Comparison of ENCODE assay signal across 11 cellular contexts in the genomic region with DNA sequence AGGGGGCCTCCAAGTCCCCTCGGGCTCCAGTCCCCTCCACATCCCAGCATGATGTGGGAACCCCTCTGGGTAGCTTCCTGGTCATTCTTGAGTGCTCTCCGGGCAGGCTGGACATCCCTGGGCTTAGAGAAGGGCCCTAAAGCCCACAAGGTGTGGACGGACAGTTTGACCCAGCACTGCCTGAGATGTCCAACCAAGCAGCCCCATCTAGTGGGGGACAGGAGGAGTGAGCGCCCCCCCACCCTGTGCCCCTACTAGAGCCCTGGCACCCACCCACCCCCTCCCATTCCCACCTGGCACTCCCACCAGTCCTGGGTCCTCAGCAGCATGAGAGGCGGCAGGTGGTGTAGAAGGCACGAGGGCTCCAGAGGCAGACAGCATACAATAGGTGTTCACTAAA. TPM values are rescaled to one million over a fixed set of nuclear protein-coding genes. Genes with fewer than 3 reads are reported as not detected.
A peak's percentile ranks its signal among the peaks of the same experiment; 100 is the strongest.
DNase-seq lines count a peak whose midpoint lies in the region; ATAC-seq and TF ChIP-seq lines count a peak whose summit lies in the region.
"Had no signal": no experiment of that assay in that cellular context is flagged by ENCODE, and none has a peak within 500 bp of the region (broad histone marks: within the 10 kb centered on the region; RNA-seq: fewer than 3 reads in every experiment).

No MANE protein-coding gene starts in this region.

- H3K27ac Mint-ChIP-seq in activated naive CD4-positive, alpha-beta T cell treated with anti-CD3 and anti-CD28 coated beads, Interleukin-2, amount 10 ng/mL, durations not matched to agents 7 days and 5 days = no peak overlapping the region
- H3K27ac Mint-ChIP-seq: T-cell had no signal

- H3K4me1 Mint-ChIP-seq in activated naive CD4-positive, alpha-beta T cell treated with anti-CD3 and anti-CD28 coated beads, Interleukin-2, amount 10 ng/mL, durations not matched to agents 7 days and 5 days = no peaks in the 10 kb centered on the region
- H3K4me1 Mint-ChIP-seq: naive B cell, T-cell had no signal

- H3K27ac ChIP-seq in vagina = peak overlapping the region; percentile 93

- no peak overlapping the region for H3K4me3 ChIP-seq in vagina
- H3K4me3 ChIP-seq: breast epithelium had no signal

- peaks cover 3% of the 10 kb centered on the region for H3K27me3 Mint-ChIP-seq in activated naive CD4-positive, alpha-beta T cell treated with anti-CD3 and anti-CD28 coated beads, Interleukin-2, amount 10 ng/mL, durations not matched to agents 7 days and 5 days

- CTCF ChIA-PET in activated naive CD4-positive, alpha-beta T cell treated with anti-CD3 and anti-CD28 coated beads, Interleukin-2, amount 10 ng/mL, durations not matched to agents 7 days and 5 days (lab: Charles Lee) = interaction anchor here (2.4 kb wide), 1 partner anchor 106 kb away, joined by 9 read pairs; no protein-coding TSS in a partner anchor

- H3K9me3 ChIP-seq in vagina = no peaks in the 10 kb centered on the region
- H3K9me3 ChIP-seq: breast epithelium had no signal

- H3K36me3 ChIP-seq in vagina = no peaks in the 10 kb centered on the region
- H3K36me3 ChIP-seq: breast epithelium had no signal

- DNase-seq in activated effector memory CD4-positive, alpha-beta T cell treated with anti-CD3 and anti-CD28 coated beads, Interleukin-2, amount 50 U/mL, for 16 hours = peak; percentile 19
- no peak for DNase-seq in activated effector memory CD4-positive, alpha-beta T cell treated with Interleukin-2 at 50 U/mL for 16 hours
- DNase-seq in iPS-NIHi7 (ENCODE audit: extremely low spot score) (peak; percentile 65), vagina (ENCODE audit: extremely low spot score in 2 of 2) (peak in 1 of 2 donors; percentile 81), omental fat pad (ENCODE audit: low spot score) (no peak)
- DNase-seq in activated naive CD4-positive, alpha-beta T cell treated with anti-CD3 and anti-CD28 coated beads, Interleukin-2, amount 10 ng/mL, durations not matched to agents 7 days and 5 days = no peak
- DNase-seq: naive B cell had no signal

- no peak for TF ChIP-seq POLR2A in vagina (IDR thresholded peaks at IDR 0.05)

- peak; percentile 78 for ATAC-seq in SK-N-SH treated with all-trans-retinoic acid at 6 μM for 48 hours
- no peak for ATAC-seq in omental fat pad (ENCODE audit: low FRiP score)
- ATAC-seq in GM21390 (IDR thresholded peaks at IDR 0.05; ENCODE audit: unreplicated experiment) = no peak

- H3K36me3 Mint-ChIP-seq in activated naive CD4-positive, alpha-beta T cell treated with anti-CD3 and anti-CD28 coated beads, Interleukin-2, amount 10 ng/mL, durations not matched to agents 7 days and 5 days = no peaks in the 10 kb centered on the region
- H3K36me3 Mint-ChIP-seq: T-cell had no signal

- intact Hi-C loops in vagina (cut with DNase I) = loop anchor here (10.0 kb wide), 1 partner anchor 109 kb away; no protein-coding TSS in a partner anchor

- TF ChIP-seq CTCF in vagina (IDR thresholded peaks at IDR 0.05) (peak in 1 of 3 experiments; percentile 40), omental fat pad (IDR thresholded peaks at IDR 0.05) (no peak)

- H3K27me3 ChIP-seq in vagina = no peaks in the 10 kb centered on the region
- H3K27me3 ChIP-seq: breast epithelium had no signal

- no peak overlapping the region for H3K4me3 Mint-ChIP-seq in activated naive CD4-positive, alpha-beta T cell treated with anti-CD3 and anti-CD28 coated beads, Interleukin-2, amount 10 ng/mL, durations not matched to agents 7 days and 5 days
- H3K4me3 Mint-ChIP-seq: naive B cell, T-cell had no signal

- peaks cover 51% of the 10 kb centered on the region for H3K4me1 ChIP-seq in vagina
- H3K4me1 ChIP-seq: breast epithelium had no signal

- H3K9me3 Mint-ChIP-seq in activated naive CD4-positive, alpha-beta T cell treated with anti-CD3 and anti-CD28 coated beads, Interleukin-2, amount 10 ng/mL, durations not matched to agents 7 days and 5 days = no peaks in the 10 kb centered on the region
- H3K9me3 Mint-ChIP-seq: T-cell had no signal

TF ChIP-seq in SK-N-SH treated with all-trans-retinoic acid at 6 μM for 48 hours, 23 proteins besides CTCF, POLR2A, EP300 and RAD21:
- TF ChIP-seq ZNF565 (CRISPR knock-in tag; conservative IDR thresholded peaks at IDR 0.05; ENCODE audit: low read depth) = no peak
- no peak for TF ChIP-seq BACH2 (CRISPR knock-in tag; IDR thresholded peaks at IDR 0.05; ENCODE audit: borderline replicate concordance)
- TF ChIP-seq ZC3H10 (CRISPR knock-in tag; IDR thresholded peaks at IDR 0.05) = no peak
- no peak for TF ChIP-seq PPARA (CRISPR knock-in tag; IDR thresholded peaks at IDR 0.05; ENCODE audit: borderline replicate concordance)
- no peak for TF ChIP-seq ARNTL (CRISPR knock-in tag; IDR thresholded peaks at IDR 0.05; ENCODE audit: borderline replicate concordance, low read depth)
- TF ChIP-seq, protein P1, sequence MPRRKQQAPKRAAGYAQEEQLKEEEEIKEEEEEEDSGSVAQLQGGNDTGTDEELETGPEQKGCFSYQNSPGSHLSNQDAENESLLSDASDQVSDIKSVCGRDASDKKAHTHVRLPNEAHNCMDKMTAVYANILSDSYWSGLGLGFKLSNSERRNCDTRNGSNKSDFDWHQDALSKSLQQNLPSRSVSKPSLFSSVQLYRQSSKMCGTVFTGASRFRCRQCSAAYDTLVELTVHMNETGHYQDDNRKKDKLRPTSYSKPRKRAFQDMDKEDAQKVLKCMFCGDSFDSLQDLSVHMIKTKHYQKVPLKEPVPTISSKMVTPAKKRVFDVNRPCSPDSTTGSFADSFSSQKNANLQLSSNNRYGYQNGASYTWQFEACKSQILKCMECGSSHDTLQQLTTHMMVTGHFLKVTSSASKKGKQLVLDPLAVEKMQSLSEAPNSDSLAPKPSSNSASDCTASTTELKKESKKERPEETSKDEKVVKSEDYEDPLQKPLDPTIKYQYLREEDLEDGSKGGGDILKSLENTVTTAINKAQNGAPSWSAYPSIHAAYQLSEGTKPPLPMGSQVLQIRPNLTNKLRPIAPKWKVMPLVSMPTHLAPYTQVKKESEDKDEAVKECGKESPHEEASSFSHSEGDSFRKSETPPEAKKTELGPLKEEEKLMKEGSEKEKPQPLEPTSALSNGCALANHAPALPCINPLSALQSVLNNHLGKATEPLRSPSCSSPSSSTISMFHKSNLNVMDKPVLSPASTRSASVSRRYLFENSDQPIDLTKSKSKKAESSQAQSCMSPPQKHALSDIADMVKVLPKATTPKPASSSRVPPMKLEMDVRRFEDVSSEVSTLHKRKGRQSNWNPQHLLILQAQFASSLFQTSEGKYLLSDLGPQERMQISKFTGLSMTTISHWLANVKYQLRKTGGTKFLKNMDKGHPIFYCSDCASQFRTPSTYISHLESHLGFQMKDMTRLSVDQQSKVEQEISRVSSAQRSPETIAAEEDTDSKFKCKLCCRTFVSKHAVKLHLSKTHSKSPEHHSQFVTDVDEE (CRISPR knock-in tag; IDR thresholded peaks at IDR 0.05) = no peak
- TF ChIP-seq ZFP3 (CRISPR knock-in tag; IDR thresholded peaks at IDR 0.05) = no peak
- no peak for TF ChIP-seq ESRRG (CRISPR knock-in tag; IDR thresholded peaks at IDR 0.05)
- no peak for TF ChIP-seq ZFP30 (CRISPR knock-in tag; IDR thresholded peaks at IDR 0.05)
- TF ChIP-seq, protein P2, sequence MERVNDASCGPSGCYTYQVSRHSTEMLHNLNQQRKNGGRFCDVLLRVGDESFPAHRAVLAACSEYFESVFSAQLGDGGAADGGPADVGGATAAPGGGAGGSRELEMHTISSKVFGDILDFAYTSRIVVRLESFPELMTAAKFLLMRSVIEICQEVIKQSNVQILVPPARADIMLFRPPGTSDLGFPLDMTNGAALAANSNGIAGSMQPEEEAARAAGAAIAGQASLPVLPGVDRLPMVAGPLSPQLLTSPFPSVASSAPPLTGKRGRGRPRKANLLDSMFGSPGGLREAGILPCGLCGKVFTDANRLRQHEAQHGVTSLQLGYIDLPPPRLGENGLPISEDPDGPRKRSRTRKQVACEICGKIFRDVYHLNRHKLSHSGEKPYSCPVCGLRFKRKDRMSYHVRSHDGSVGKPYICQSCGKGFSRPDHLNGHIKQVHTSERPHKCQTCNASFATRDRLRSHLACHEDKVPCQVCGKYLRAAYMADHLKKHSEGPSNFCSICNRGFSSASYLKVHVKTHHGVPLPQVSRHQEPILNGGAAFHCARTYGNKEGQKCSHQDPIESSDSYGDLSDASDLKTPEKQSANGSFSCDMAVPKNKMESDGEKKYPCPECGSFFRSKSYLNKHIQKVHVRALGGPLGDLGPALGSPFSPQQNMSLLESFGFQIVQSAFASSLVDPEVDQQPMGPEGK (CRISPR knock-in tag; IDR thresholded peaks at IDR 0.05; ENCODE audit: borderline replicate concordance) = no peak
- TF ChIP-seq, protein P3, sequence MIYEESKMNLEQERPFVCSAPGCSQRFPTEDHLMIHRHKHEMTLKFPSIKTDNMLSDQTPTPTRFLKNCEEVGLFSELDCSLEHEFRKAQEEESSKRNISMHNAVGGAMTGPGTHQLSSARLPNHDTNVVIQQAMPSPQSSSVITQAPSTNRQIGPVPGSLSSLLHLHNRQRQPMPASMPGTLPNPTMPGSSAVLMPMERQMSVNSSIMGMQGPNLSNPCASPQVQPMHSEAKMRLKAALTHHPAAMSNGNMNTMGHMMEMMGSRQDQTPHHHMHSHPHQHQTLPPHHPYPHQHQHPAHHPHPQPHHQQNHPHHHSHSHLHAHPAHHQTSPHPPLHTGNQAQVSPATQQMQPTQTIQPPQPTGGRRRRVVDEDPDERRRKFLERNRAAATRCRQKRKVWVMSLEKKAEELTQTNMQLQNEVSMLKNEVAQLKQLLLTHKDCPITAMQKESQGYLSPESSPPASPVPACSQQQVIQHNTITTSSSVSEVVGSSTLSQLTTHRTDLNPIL (CRISPR knock-in tag; IDR thresholded peaks at IDR 0.05; ENCODE audit: low read depth) = no peak
- no peak for TF ChIP-seq GLIS3 (CRISPR knock-in tag; IDR thresholded peaks at IDR 0.05)
- TF ChIP-seq TCF4 (CRISPR knock-in tag; IDR thresholded peaks at IDR 0.05; ENCODE audit: borderline replicate concordance) = no peak
- TF ChIP-seq, protein P4, sequence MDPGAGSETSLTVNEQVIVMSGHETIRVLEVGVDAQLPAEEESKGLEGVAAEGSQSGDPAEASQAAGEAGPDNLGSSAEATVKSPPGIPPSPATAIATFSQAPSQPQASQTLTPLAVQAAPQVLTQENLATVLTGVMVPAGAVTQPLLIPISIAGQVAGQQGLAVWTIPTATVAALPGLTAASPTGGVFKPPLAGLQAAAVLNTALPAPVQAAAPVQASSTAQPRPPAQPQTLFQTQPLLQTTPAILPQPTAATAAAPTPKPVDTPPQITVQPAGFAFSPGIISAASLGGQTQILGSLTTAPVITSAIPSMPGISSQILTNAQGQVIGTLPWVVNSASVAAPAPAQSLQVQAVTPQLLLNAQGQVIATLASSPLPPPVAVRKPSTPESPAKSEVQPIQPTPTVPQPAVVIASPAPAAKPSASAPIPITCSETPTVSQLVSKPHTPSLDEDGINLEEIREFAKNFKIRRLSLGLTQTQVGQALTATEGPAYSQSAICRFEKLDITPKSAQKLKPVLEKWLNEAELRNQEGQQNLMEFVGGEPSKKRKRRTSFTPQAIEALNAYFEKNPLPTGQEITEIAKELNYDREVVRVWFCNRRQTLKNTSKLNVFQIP (CRISPR knock-in tag; IDR thresholded peaks at IDR 0.05; ENCODE audit: borderline replicate concordance, low read depth) = no peak
- no peak for TF ChIP-seq TOX (CRISPR knock-in tag; IDR thresholded peaks at IDR 0.05; ENCODE audit: borderline replicate concordance)
TF ChIP-seq in SK-N-SH treated with all-trans-retinoic acid at 6 μM for 48 hours: peak in this region for 0.

RNA-seq across cellular contexts. Expression of a gene that starts 45.9 kb away (rescaled TPM):
- total RNA-seq in vagina (3.2 TPM), omental fat pad (under 1 TPM in 3 of 4 donors, not detected in 1; 0.24 to 0.44 (median 0.37) TPM)

Comparison
In these comparisons a context has a peak if more than half of its experiments do, and no peak if none do; other contexts are left out.
1. DNase-seq: peak in activated effector memory CD4-positive, alpha-beta T cell treated with anti-CD3 and anti-CD28 coated beads, Interleukin-2, amount 50 U/mL, for 16 hours (single experiment) and iPS-NIHi7 (single experiment); none in activated effector memory CD4-positive, alpha-beta T cell treated with Interleukin-2 at 50 U/mL for 16 hours (single experiment), omental fat pad (single experiment) and activated naive CD4-positive, alpha-beta T cell treated with anti-CD3 and anti-CD28 coated beads, Interleukin-2, amount 10 ng/mL, durations not matched to agents 7 days and 5 days (single experiment).